ENCODE assay signal across 24 cellular contexts in the genomic region with DNA sequence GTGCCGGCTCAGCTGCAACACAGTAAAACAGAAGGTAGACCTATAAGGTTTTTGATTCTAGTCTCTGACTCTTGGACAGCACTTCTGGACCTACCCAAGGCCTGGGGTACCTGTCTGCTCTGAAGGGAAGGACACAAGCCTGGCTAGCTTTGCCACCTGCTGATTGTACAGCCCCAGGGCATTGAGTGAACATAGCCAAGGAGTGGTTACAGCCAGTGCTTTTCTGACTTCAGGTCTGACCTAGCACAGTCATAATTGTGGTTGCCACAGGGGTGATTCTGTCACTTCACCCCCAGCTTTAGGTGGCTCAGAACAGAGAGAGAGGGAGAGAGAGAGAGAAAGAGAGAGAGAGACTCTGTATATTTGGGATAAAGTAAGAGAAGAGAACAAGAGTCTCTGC.
"Had no signal": no experiment of that assay in that cellular context is flagged by ENCODE, and none has a peak within 500 bp of the region (broad histone marks: within the 10 kb centered on the region; RNA-seq: fewer than 3 reads in every experiment).

No MANE protein-coding gene starts in this region.

- H3K27me3 ChIP-seq: hepatocyte, ovary, right atrium auricular region, stomach, testis, thyroid gland, transverse colon, upper lobe of left lung, vagina had no signal

- H3K4me3 ChIP-seq: hepatocyte, lung, mucosa of descending colon, ovary, right atrium auricular region, skin epidermis, stomach, testis, thyroid gland, transverse colon, upper lobe of left lung, vagina had no signal

- H2AFZ ChIP-seq: hepatocyte had no signal

- H3K36me3 ChIP-seq: ovary, right atrium auricular region, stomach, thyroid gland, transverse colon, upper lobe of left lung, vagina had no signal

- H3K9me3 ChIP-seq: mucosa of descending colon, ovary, testis, thyroid gland, transverse colon, vagina had no signal

- DNase-seq: islet precursor cell; midbrain; mucosa of descending colon; naive thymus-derived CD4-positive, alpha-beta T cell; ovary; stimulated activated CD4-positive, alpha-beta T cell treated with anti-CD3 and anti-CD28 coated beads, Interleukin-12 subunit alpha, Interleukin-12 subunit beta, amount 100 ng/mL, for 4 hours; stimulated activated CD4-positive, alpha-beta T cell treated with anti-CD3 and anti-CD28 coated beads, Interleukin-15, amount 100 ng/mL, for 24 hours; stimulated activated CD4-positive, alpha-beta T cell treated with anti-CD3 and anti-CD28 coated beads, Interleukin-2, amount 100 ng/mL, for 24 hours; stimulated activated CD4-positive, alpha-beta T cell treated with anti-CD3 and anti-CD28 coated beads, Interleukin-4, amount 100 ng/mL, for 1 hour; stimulated activated naive B cell treated with anti-CD40 and anti-IgM and Interleukin-4, amounts not matched to agents 10 μg/mL and 1 μg/mL and 100 μg/mL, for 72 hours; stimulated activated naive CD8-positive, alpha-beta T cell treated with anti-CD3 and anti-CD28 coated beads, Interleukin-15, Interleukin-2, amounts not matched to agents 100 U/mL and 50 U/mL, for 24 hours; stomach; testis; thyroid gland; transverse colon; upper lobe of left lung had no signal

- H3K4me1 ChIP-seq: stomach, testis, thyroid gland, transverse colon, upper lobe of left lung, vagina had no signal

- ATAC-seq: left lobe of liver; mucosa of descending colon; naive thymus-derived CD4-positive, alpha-beta T cell; natural killer cell treated with Interleukin-12 subunit alpha and Interleukin-12 subunit beta and Interleukin-15 and Interleukin-18, amount 100 ng/mL, for 72 hours; sciatic nerve; stimulated activated naive B cell treated with anti-CD40 and anti-IgM and Interleukin-4, amounts not matched to agents 10 μg/mL and 1 μg/mL and 100 μg/mL, for 72 hours; stimulated activated naive CD8-positive, alpha-beta T cell treated with anti-CD3 and anti-CD28 coated beads, Interleukin-15, Interleukin-2, amounts not matched to agents 100 U/mL and 50 U/mL, for 24 hours had no signal

- H3K4me2 ChIP-seq: hepatocyte had no signal

- H3K79me2 ChIP-seq: hepatocyte had no signal

- H3K27ac ChIP-seq: hepatocyte, ovary, right atrium auricular region, skin epidermis, stomach, testis, thyroid gland, transverse colon, upper lobe of left lung, vagina had no signal
